Comparison of ENCODE assay signal across 6 cellular contexts in the genomic region with DNA sequence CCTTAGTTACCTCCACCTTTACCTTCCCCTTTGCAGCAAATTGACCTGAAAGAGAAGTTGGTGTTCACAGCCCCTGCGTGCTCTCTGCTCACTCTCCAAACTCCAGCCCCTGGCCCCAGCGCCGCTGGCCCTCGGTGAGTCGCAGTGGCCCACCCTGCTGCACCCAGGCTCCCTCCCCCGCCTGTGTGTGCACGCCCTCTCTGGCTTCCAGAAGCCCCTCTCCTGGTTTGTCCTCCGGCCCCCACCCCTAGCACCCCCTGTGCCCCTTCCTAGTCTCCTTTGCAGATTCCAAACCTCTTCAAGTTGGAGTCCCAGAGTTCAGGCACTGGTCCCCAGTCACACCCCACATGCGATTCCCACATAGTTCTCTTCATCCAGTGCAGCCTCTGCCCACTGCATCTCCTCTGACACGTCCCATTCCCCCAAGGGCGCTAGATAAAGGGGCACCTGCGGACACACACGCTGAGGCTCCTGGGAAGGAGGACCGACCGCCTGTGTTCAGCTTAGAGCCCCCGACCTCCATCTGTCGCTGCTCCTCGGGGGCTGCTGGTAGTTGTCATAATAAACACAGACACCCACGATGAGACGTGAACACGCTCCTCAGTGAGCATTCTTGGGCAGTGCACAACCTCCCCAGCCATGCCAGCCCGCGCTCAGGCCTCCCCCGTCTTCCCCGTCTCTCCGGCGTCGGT. TPM values are rescaled to one million over a fixed set of nuclear protein-coding genes. Genes with fewer than 3 reads are reported as not detected.
DNase-seq lines count a peak whose midpoint lies in the region; TF ChIP-seq lines count a peak whose summit lies in the region.

No MANE protein-coding gene starts in this region.

- H3K36me3 Mint-ChIP-seq in activated CD4-positive, alpha-beta T cell treated with anti-CD3 and anti-CD28 coated beads, Interleukin-2, amount 10 ng/mL, durations not matched to agents 24 days and 14 days (ENCODE audit: low read depth) = peaks cover 6% of the 10 kb centered on the region

- no peak for DNase-seq in activated CD4-positive, alpha-beta T cell treated with anti-CD3 and anti-CD28 coated beads, Interleukin-2, amount 10 ng/mL, durations not matched to agents 24 days and 14 days
- no peak for DNase-seq in activated CD4-positive, alpha-beta T cell treated with anti-CD3 and anti-CD28 coated beads for 48 hours
- DNase-seq in foreskin fibroblast (peak in 1 of 2 donors; percentile 58), GDM1 (lab: John Stamatoyannopoulos, UW) (no peak), GM10266 (ENCODE audit: extremely low spot score) (no peak)

- peaks cover 32% of the 10 kb centered on the region for H3K4me1 ChIP-seq in thymus (ENCODE audit: control insufficient read depth, insufficient read depth, low read length)

- 22% methylated on average over 28 of the region's 28 CpGs for WGBS in thymus

- H3K9me3 Mint-ChIP-seq in activated CD4-positive, alpha-beta T cell treated with anti-CD3 and anti-CD28 coated beads, Interleukin-2, amount 10 ng/mL, durations not matched to agents 24 days and 14 days = no peaks in the 10 kb centered on the region

- H3K4me3 ChIP-seq in foreskin fibroblast (ENCODE audit: low read depth in 1 of 2, low read length in 2 of 2) (peak overlapping the region; percentile 61 to 69), thymus (ENCODE audit: low read length) (peak overlapping the region; percentile 55)

- no peaks in the 10 kb centered on the region for H3K36me3 ChIP-seq in thymus (ENCODE audit: control insufficient read depth, insufficient read depth)

- H3K27ac Mint-ChIP-seq in activated CD4-positive, alpha-beta T cell treated with anti-CD3 and anti-CD28 coated beads, Interleukin-2, amount 10 ng/mL, durations not matched to agents 24 days and 14 days = peak overlapping the region; percentile 7

- H3K27ac ChIP-seq in thymus (ENCODE audit: low read depth) = no peak overlapping the region

- no peaks in the 10 kb centered on the region for H3K9me3 ChIP-seq in thymus (ENCODE audit: control insufficient read depth)

- H3K27me3 ChIP-seq in thymus (ENCODE audit: control insufficient read depth, insufficient read depth) = no peaks in the 10 kb centered on the region

- TF ChIP-seq CTCF in foreskin fibroblast (IDR thresholded peaks at IDR 0.05; ENCODE audit: low read depth, low read length) (no peak), GM10266 (IDR thresholded peaks at IDR 0.05; ENCODE audit: control insufficient read depth, insufficient read depth, low read depth, missing control alignments) (no peak)

- H3K4me1 Mint-ChIP-seq in activated CD4-positive, alpha-beta T cell treated with anti-CD3 and anti-CD28 coated beads, Interleukin-2, amount 10 ng/mL, durations not matched to agents 24 days and 14 days = peaks cover 32% of the 10 kb centered on the region

- peak overlapping the region; percentile 85 for H3K4me3 Mint-ChIP-seq in activated CD4-positive, alpha-beta T cell treated with anti-CD3 and anti-CD28 coated beads, Interleukin-2, amount 10 ng/mL, durations not matched to agents 24 days and 14 days

- peaks cover 4% of the 10 kb centered on the region for H3K27me3 Mint-ChIP-seq in activated CD4-positive, alpha-beta T cell treated with anti-CD3 and anti-CD28 coated beads, Interleukin-2, amount 10 ng/mL, durations not matched to agents 24 days and 14 days

- intact Hi-C loops in activated CD4-positive, alpha-beta T cell treated with anti-CD3 and anti-CD28 coated beads, Interleukin-2, amount 10 ng/mL, durations not matched to agents 24 days and 14 days (cut with micrococcal nuclease) = loop anchor here (5.0 kb wide), 3 partner anchors 43 to 223 kb away; a partner anchor contains a TSS

RNA-seq across cellular contexts. Expression of a gene that starts 1.5 kb away (rescaled TPM):
- total RNA-seq in activated CD4-positive, alpha-beta T cell treated with anti-CD3 and anti-CD28 coated beads, Interleukin-2, amount 10 ng/mL, durations not matched to agents 24 days and 14 days = 54.8 and 57.4 TPM in 2 replicates
- 23.7 TPM for polyA plus RNA-seq in thymus

RNA-seq across cellular contexts. Expression of a gene that starts 14.0 kb away (rescaled TPM):
- total RNA-seq in activated CD4-positive, alpha-beta T cell treated with anti-CD3 and anti-CD28 coated beads, Interleukin-2, amount 10 ng/mL, durations not matched to agents 24 days and 14 days = 21.8 and 23.1 TPM in 2 replicates
- polyA plus RNA-seq in thymus = 51.2 TPM

RNA-seq across cellular contexts. Expression of a gene that starts 14.2 kb away (rescaled TPM):
- total RNA-seq in activated CD4-positive, alpha-beta T cell treated with anti-CD3 and anti-CD28 coated beads, Interleukin-2, amount 10 ng/mL, durations not matched to agents 24 days and 14 days = 0.47 and 1.1 TPM in 2 replicates
- polyA plus RNA-seq in thymus = 5.8 TPM

RNA-seq across cellular contexts. Expression of a gene that starts 37.5 kb away (rescaled TPM):
- total RNA-seq in activated CD4-positive, alpha-beta T cell treated with anti-CD3 and anti-CD28 coated beads, Interleukin-2, amount 10 ng/mL, durations not matched to agents 24 days and 14 days = 2.1 and 2.3 TPM in 2 replicates
- polyA plus RNA-seq in thymus = 2.4 TPM

RNA-seq across cellular contexts. Expression of a gene that starts 39.4 kb away (rescaled TPM):
- total RNA-seq in activated CD4-positive, alpha-beta T cell treated with anti-CD3 and anti-CD28 coated beads, Interleukin-2, amount 10 ng/mL, durations not matched to agents 24 days and 14 days = 70.8 and 94.4 TPM in 2 replicates
- polyA plus RNA-seq in thymus = 145 TPM
